ENCODE assay signal across 12 cellular contexts in the genomic region with DNA sequence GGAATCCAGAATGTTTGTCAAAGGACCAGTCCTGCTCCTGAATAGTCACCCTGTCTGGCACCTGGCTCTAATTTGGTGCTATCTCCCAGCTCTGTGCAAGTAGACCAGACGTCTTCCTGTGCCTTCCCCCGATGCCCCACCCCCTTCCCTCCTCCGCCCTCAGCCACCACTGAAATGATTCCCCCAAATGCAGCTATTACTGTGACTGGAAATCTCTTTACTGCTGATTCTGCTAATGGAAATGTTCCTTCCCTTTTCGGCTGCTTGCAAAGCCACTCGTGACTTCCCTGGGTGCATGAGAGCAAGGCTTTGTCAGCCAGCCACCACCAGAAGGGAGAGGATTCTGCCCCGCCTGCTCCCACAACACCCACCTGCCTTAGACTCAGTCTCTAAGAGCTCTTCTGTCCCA. TPM values are rescaled to one million over a fixed set of nuclear protein-coding genes. Genes with fewer than 3 reads are reported as not detected.
DNase-seq lines count a peak whose midpoint lies in the region; TF ChIP-seq lines count a peak whose summit lies in the region.
"Had no signal": no experiment of that assay in that cellular context is flagged by ENCODE, and none has a peak within 500 bp of the region (broad histone marks: within the 10 kb centered on the region; RNA-seq: fewer than 3 reads in every experiment).

No MANE protein-coding gene starts in this region.

- H3K4me3 ChIP-seq in dorsolateral prefrontal cortex = peak overlapping the region in 23 of 59 donors; percentile 2 to 37 (median 22)
- H3K4me3 ChIP-seq: body of pancreas had no signal

- no peaks in the 10 kb centered on the region for H3K27me3 ChIP-seq in dorsolateral prefrontal cortex
- H3K27me3 ChIP-seq: body of pancreas had no signal

- intact Hi-C loops in dorsolateral prefrontal cortex (cut with DNase I) = loop anchor here in 1 of 2 donors (10.0 kb wide), 1 partner anchor 239 kb away; no protein-coding TSS in a partner anchor
- intact Hi-C loops in posterior cingulate gyrus (cut with DNase I) = no loop called here

- H3K27ac ChIP-seq in dorsolateral prefrontal cortex = peak overlapping the region; percentile 22 to 98 (median 89)
- H3K27ac ChIP-seq: KMS-11 had no signal

- peak in 1 of 56 donors; percentile 5 for TF ChIP-seq CTCF in dorsolateral prefrontal cortex (IDR thresholded peaks at IDR 0.05 in 54 of 56, conservative IDR thresholded peaks at IDR 0.05 in 2 of 56; ENCODE audit: low read depth in 1 of 56, partially characterized antibody in 56 of 56)

- DNase-seq in NCI-H1436 (lab: John Stamatoyannopoulos, UW) (peak; percentile 18), NCI-H1436 treated with DMSO at 0.1 percent for 48 hours (lab: John Stamatoyannopoulos, UW) (no peak), NCI-H345 (lab: John Stamatoyannopoulos, UW) (peak; percentile 75), dorsolateral prefrontal cortex (peak; percentile 35 to 84 (median 76)), posterior cingulate gyrus (peak; percentile 55 to 94 (median 64)), HuH-7 (ENCODE audit: low spot score) (no peak)
- no peak for DNase-seq in activated CD8-positive, alpha-beta memory T cell treated with anti-CD3 and anti-CD28 coated beads, Interleukin-2, amount 50 U/mL, for 48 hours
- no peak for DNase-seq in stimulated activated naive CD4-positive, alpha-beta T cell (lab: John Stamatoyannopoulos, UW)
- DNase-seq: activated CD8-positive, alpha-beta T cell treated with anti-CD3 and anti-CD28 coated beads, Interleukin-2, amount 10 ng/mL, durations not matched to agents 7 days and 5 days; activated gamma-delta T cell had no signal

RNA-seq across cellular contexts. Expression of gene ASTN2, which starts 11.4 kb away (rescaled TPM):
- 10 to 100 TPM; 33.6 to 67.1 (median 52.4) TPM for total RNA-seq in dorsolateral prefrontal cortex

Comparison
In these comparisons a context has a peak if more than half of its experiments do, and no peak if none do; other contexts are left out.
1. DNase-seq: peak in NCI-H1436 (single experiment), NCI-H345 (single experiment), dorsolateral prefrontal cortex (10 of 10) and posterior cingulate gyrus (10 of 10); none in NCI-H1436 treated with DMSO at 0.1 percent for 48 hours (single experiment), activated CD8-positive, alpha-beta memory T cell treated with anti-CD3 and anti-CD28 coated beads, Interleukin-2, amount 50 U/mL, for 48 hours (single experiment), stimulated activated naive CD4-positive, alpha-beta T cell (0 of 6) and HuH-7 (single experiment).